In genomic region chr9:130780865-130781504, GRCh38 we compare ENCODE assay signal across 1 cellular context.
TF ChIP-seq lines count a peak whose summit lies in the region.

No MANE protein-coding gene starts in this region.

TF ChIP-seq in HEK293, 187 proteins besides CTCF, POLR2A, EP300 and RAD21 (continued from another document and continues in another):
- TF ChIP-seq PRDM4 (tag by site-specific recombination; IDR thresholded peaks at IDR 0.05) (peak; percentile 63), ZSCAN23 (tag by site-specific recombination; IDR thresholded peaks at IDR 0.05) (no peak), ZNF670 (tag by site-specific recombination; IDR thresholded peaks at IDR 0.05; ENCODE audit: low read depth) (no peak), ZNF175 (tag by site-specific recombination; IDR thresholded peaks at IDR 0.05) (no peak), ZNF350 (tag by site-specific recombination; IDR thresholded peaks at IDR 0.05) (no peak), ZNF791 (tag by site-specific recombination; IDR thresholded peaks at IDR 0.05) (no peak), ZNF362 (tag by site-specific recombination; IDR thresholded peaks at IDR 0.05) (peak; percentile 92), ZNF629 (tag by site-specific recombination; IDR thresholded peaks at IDR 0.05) (peak; percentile 99), ZFP69B (tag by site-specific recombination; IDR thresholded peaks at IDR 0.05) (peak; percentile 77), ZNF394 (tag by site-specific recombination; IDR thresholded peaks at IDR 0.05; ENCODE audit: borderline replicate concordance) (peak; percentile 75; the same call in 1 of the 2 replicates), BCL11A (tag by site-specific recombination; IDR thresholded peaks at IDR 0.05; ENCODE audit: low read depth) (peak; percentile 89; the same call in 1 of the 2 replicates), TSHZ1 (tag by site-specific recombination; IDR thresholded peaks at IDR 0.05; ENCODE audit: borderline replicate concordance) (peak; percentile 89), ZEB2 (tag by site-specific recombination; IDR thresholded peaks at IDR 0.05) (peak; percentile 96; the same call in 1 of the 2 replicates), ZNF138 (tag by site-specific recombination; IDR thresholded peaks at IDR 0.05; ENCODE audit: borderline replicate concordance) (no peak), ZNF37A (tag by site-specific recombination; IDR thresholded peaks at IDR 0.05) (no peak), ZNF514 (tag by site-specific recombination; IDR thresholded peaks at IDR 0.05) (no peak), ZNF132 (tag by site-specific recombination; IDR thresholded peaks at IDR 0.05; ENCODE audit: borderline replicate concordance) (no peak), ZNF548 (tag by site-specific recombination; IDR thresholded peaks at IDR 0.05) (no peak), KLF17 (tag by site-specific recombination; IDR thresholded peaks at IDR 0.05) (peak; percentile 94), ZSCAN16 (tag by site-specific recombination; IDR thresholded peaks at IDR 0.05) (peak; percentile 58; the same call in 1 of the 2 replicates), ZNF19 (tag by site-specific recombination; IDR thresholded peaks at IDR 0.05; ENCODE audit: low read depth) (no peak), GLI2 (tag by site-specific recombination; IDR thresholded peaks at IDR 0.05; ENCODE audit: borderline replicate concordance, low read depth) (peak; percentile 53), ZNF626 (tag by site-specific recombination; IDR thresholded peaks at IDR 0.05) (no peak), ZNF560 (tag by site-specific recombination; IDR thresholded peaks at IDR 0.05; ENCODE audit: borderline replicate concordance) (no peak), ZNF391 (tag by site-specific recombination; IDR thresholded peaks at IDR 0.05; ENCODE audit: borderline replicate concordance, low read depth) (peak; percentile 57; the same call in 1 of the 2 replicates), ZNF404 (tag by site-specific recombination; IDR thresholded peaks at IDR 0.05) (no peak), KLF10 (tag by site-specific recombination; IDR thresholded peaks at IDR 0.05) (peak; percentile 73), ZNF677 (tag by site-specific recombination; IDR thresholded peaks at IDR 0.05) (no peak), ZNF423 (tag by site-specific recombination; IDR thresholded peaks at IDR 0.05) (peak; percentile 92), ZNF776 (tag by site-specific recombination; IDR thresholded peaks at IDR 0.05; ENCODE audit: borderline replicate concordance) (no peak), ZNF112 (tag by site-specific recombination; IDR thresholded peaks at IDR 0.05) (no peak), MYNN (tag by site-specific recombination; IDR thresholded peaks at IDR 0.05; ENCODE audit: borderline replicate concordance) (peak; percentile 40; the same call in 1 of the 2 replicates), RBAK (tag by site-specific recombination; IDR thresholded peaks at IDR 0.05) (no peak), ZNF10 (tag by site-specific recombination; IDR thresholded peaks at IDR 0.05) (peak; percentile 78; the same call in 1 of the 2 replicates), EGR2 (tag by site-specific recombination; IDR thresholded peaks at IDR 0.05; ENCODE audit: low read depth) (peak; percentile 57; the same call in 1 of the 2 replicates), ZNF341 (tag by site-specific recombination; IDR thresholded peaks at IDR 0.05; ENCODE audit: low read depth) (no peak), KLF8 (tag by site-specific recombination; IDR thresholded peaks at IDR 0.05) (peak; percentile 85), ZNF529 (tag by site-specific recombination; IDR thresholded peaks at IDR 0.05; ENCODE audit: insufficient replicate concordance) (no peak), AEBP2 (tag by site-specific recombination; IDR thresholded peaks at IDR 0.05; ENCODE audit: borderline replicate concordance) (no peak), ZNF335 (tag by site-specific recombination; conservative IDR thresholded peaks at IDR 0.05) (peak; percentile 86), ZNF302 (tag by site-specific recombination; IDR thresholded peaks at IDR 0.05; ENCODE audit: low read depth) (no peak), ZNF658 (tag by site-specific recombination; IDR thresholded peaks at IDR 0.05) (no peak), ZNF16 (tag by site-specific recombination; IDR thresholded peaks at IDR 0.05; ENCODE audit: low read depth) (no peak)
- TF ChIP-seq, protein P1, sequence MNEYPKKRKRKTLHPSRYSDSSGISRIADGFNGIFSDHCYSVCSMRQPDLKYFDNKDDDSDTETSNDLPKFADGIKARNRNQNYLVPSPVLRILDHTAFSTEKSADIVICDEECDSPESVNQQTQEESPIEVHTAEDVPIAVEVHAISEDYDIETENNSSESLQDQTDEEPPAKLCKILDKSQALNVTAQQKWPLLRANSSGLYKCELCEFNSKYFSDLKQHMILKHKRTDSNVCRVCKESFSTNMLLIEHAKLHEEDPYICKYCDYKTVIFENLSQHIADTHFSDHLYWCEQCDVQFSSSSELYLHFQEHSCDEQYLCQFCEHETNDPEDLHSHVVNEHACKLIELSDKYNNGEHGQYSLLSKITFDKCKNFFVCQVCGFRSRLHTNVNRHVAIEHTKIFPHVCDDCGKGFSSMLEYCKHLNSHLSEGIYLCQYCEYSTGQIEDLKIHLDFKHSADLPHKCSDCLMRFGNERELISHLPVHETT (tag by site-specific recombination; IDR thresholded peaks at IDR 0.05), result peak; percentile 98
- TF ChIP-seq, protein P2, sequence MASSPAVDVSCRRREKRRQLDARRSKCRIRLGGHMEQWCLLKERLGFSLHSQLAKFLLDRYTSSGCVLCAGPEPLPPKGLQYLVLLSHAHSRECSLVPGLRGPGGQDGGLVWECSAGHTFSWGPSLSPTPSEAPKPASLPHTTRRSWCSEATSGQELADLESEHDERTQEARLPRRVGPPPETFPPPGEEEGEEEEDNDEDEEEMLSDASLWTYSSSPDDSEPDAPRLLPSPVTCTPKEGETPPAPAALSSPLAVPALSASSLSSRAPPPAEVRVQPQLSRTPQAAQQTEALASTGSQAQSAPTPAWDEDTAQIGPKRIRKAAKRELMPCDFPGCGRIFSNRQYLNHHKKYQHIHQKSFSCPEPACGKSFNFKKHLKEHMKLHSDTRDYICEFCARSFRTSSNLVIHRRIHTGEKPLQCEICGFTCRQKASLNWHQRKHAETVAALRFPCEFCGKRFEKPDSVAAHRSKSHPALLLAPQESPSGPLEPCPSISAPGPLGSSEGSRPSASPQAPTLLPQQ (tag by site-specific recombination; IDR thresholded peaks at IDR 0.05), result peak; percentile 81
- TF ChIP-seq, protein P3, sequence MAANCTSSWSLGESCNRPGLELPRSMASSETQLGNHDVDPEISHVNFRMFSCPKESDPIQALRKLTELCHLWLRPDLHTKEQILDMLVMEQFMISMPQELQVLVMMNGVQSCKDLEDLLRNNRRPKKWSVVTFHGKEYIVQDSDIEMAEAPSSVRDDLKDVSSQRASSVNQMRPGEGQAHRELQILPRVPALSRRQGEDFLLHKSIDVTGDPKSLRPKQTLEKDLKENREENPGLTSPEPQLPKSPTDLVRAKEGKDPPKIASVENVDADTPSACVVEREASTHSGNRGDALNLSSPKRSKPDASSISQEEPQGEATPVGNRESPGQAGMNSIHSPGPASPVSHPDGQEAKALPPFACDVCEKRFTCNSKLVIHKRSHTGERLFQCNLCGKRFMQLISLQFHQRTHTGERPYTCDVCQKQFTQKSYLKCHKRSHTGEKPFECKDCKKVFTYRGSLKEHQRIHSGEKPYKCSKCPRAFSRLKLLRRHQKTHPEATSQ (tag by site-specific recombination; IDR thresholded peaks at IDR 0.05), result no peak
- TF ChIP-seq, protein P4, sequence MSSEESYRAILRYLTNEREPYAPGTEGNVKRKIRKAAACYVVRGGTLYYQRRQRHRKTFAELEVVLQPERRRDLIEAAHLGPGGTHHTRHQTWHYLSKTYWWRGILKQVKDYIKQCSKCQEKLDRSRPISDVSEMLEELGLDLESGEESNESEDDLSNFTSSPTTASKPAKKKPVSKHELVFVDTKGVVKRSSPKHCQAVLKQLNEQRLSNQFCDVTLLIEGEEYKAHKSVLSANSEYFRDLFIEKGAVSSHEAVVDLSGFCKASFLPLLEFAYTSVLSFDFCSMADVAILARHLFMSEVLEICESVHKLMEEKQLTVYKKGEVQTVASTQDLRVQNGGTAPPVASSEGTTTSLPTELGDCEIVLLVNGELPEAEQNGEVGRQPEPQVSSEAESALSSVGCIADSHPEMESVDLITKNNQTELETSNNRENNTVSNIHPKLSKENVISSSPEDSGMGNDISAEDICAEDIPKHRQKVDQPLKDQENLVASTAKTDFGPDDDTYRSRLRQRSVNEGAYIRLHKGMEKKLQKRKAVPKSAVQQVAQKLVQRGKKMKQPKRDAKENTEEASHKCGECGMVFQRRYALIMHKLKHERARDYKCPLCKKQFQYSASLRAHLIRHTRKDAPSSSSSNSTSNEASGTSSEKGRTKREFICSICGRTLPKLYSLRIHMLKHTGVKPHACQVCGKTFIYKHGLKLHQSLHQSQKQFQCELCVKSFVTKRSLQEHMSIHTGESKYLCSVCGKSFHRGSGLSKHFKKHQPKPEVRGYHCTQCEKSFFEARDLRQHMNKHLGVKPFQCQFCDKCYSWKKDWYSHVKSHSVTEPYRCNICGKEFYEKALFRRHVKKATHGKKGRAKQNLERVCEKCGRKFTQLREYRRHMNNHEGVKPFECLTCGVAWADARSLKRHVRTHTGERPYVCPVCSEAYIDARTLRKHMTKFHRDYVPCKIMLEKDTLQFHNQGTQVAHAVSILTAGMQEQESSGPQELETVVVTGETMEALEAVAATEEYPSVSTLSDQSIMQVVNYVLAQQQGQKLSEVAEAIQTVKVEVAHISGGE (tag by site-specific recombination; conservative IDR thresholded peaks at IDR 0.05; ENCODE audit: low read depth), result no peak
